Comparison of ENCODE assay signal across 16 cellular contexts in genomic region chr3:151112731-151113130, GRCh38.
"Had no signal": no experiment of that assay in that cellular context is flagged by ENCODE, and none has a peak within 500 bp of the region (broad histone marks: within the 10 kb centered on the region; RNA-seq: fewer than 3 reads in every experiment).

No MANE protein-coding gene starts in this region.

- H3K27me3 ChIP-seq: gastroesophageal sphincter, ovary, tibial artery, upper lobe of right lung, vagina had no signal

- H3K9me3 ChIP-seq: esophagus squamous epithelium, gastroesophageal sphincter, ovary, tibial artery, upper lobe of right lung, vagina had no signal

- H3K4me3 ChIP-seq: esophagus squamous epithelium, gastroesophageal sphincter, ovary, tibial artery, upper lobe of right lung, vagina had no signal

- ATAC-seq: effector memory CD8-positive, alpha-beta T cell; gastroesophageal sphincter; left lobe of liver; right cardiac atrium; upper lobe of right lung had no signal

- DNase-seq: effector memory CD8-positive, alpha-beta T cell; esophagus squamous epithelium; foreskin fibroblast; glutamatergic neuron; islet precursor cell; mammary epithelial cell; naive thymus-derived CD4-positive, alpha-beta T cell; ovary; right cardiac atrium; small intestine; stimulated activated CD4-positive, alpha-beta T cell treated with anti-CD3 and anti-CD28 coated beads, Interleukin-12 subunit alpha, Interleukin-12 subunit beta, amount 100 ng/mL, for 4 hours; tibial artery; upper lobe of right lung had no signal

- H3K4me1 ChIP-seq: esophagus squamous epithelium, gastroesophageal sphincter, tibial artery, upper lobe of right lung, vagina had no signal

- H3K36me3 ChIP-seq: esophagus squamous epithelium, gastroesophageal sphincter, ovary, tibial artery, upper lobe of right lung, vagina had no signal

- H3K27ac ChIP-seq: esophagus squamous epithelium, gastroesophageal sphincter, ovary, tibial artery, upper lobe of right lung, vagina had no signal
